Comparison of ENCODE assay signal across 1 cellular context in genomic region chr1:43978264-43978550, GRCh38.
TF ChIP-seq lines count a peak whose summit lies in the region.

No MANE protein-coding gene starts in this region.

TF ChIP-seq in H1, 55 proteins besides CTCF, POLR2A, EP300 and RAD21:
- TF ChIP-seq GABPA (IDR thresholded peaks at IDR 0.05; ENCODE audit: borderline replicate concordance, insufficient read depth, low read length) (no peak), TBP (IDR thresholded peaks at IDR 0.05; ENCODE audit: low read depth, low read length) (0 out of 2 replicates have a peak, but pooled peaks have one; percentile 1)
